28 cellular contexts compared by ENCODE assay signal in the genomic region with DNA sequence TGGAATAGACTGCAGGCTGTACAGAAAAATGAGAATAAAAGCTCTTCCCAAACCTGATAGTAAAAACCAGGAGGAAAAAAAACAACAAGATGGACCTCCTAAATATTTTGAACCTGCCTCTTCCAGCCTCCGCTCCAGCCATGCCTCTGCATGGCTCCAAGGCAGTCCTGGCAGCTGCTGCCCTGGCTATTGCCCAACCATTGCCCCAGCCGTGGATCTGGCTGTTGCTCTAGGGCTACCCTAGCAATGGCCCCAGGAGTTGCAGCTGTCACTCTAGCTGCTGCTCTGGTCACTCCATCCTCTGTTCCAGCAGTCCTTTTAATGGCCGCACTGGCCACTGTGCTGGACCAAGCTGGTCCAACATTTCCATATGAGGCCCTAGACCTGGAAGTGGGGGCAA.
"Had no signal": no experiment of that assay in that cellular context is flagged by ENCODE, and none has a peak within 500 bp of the region (broad histone marks: within the 10 kb centered on the region; RNA-seq: fewer than 3 reads in every experiment).

No MANE protein-coding gene starts in this region.

- H3K4me1 ChIP-seq: colonic mucosa, esophagus squamous epithelium, gastrocnemius medialis, heart right ventricle, left lung had no signal

- H3K4me3 Mint-ChIP-seq: dendritic cell treated with granulocyte-macrophage colony-stimulating factor and Interleukin-4, amounts not matched to agents 40 ng/mL and 50 ng/mL, for 4 days; effector memory CD8-positive, alpha-beta T cell; endodermal cell; memory B cell had no signal

- DNase-seq: colonic mucosa; cortex of kidney; effector CD8-positive, alpha-beta T cell; effector memory CD8-positive, alpha-beta T cell; endodermal cell; erythroblast; esophagus squamous epithelium; foreskin fibroblast; foreskin melanocyte; gastrocnemius medialis; glutamatergic neuron; head of caudate nucleus; heart right ventricle; hippocampal formation; islet precursor cell; kidney; kidney glomerular epithelial cell; left colon; left ventricle myocardium superior; mammary epithelial cell; mesendoderm; midbrain had no signal

- H3K36me3 Mint-ChIP-seq: memory B cell had no signal

- H3K27ac ChIP-seq: colonic mucosa, epithelial cell of prostate, esophagus squamous epithelium, gastrocnemius medialis, heart right ventricle, left lung had no signal

- H3K9me3 ChIP-seq: colonic mucosa, gastrocnemius medialis had no signal

- H3K4me1 Mint-ChIP-seq: memory B cell had no signal

- H3K9me3 Mint-ChIP-seq: memory B cell had no signal

- H3K27ac Mint-ChIP-seq: dendritic cell treated with granulocyte-macrophage colony-stimulating factor and Interleukin-4, amounts not matched to agents 40 ng/mL and 50 ng/mL, for 4 days; effector memory CD8-positive, alpha-beta T cell; endodermal cell; memory B cell had no signal

- H3K4me3 ChIP-seq: colonic mucosa, esophagus squamous epithelium, gastrocnemius medialis, heart right ventricle, left lung, lung had no signal

- H3K27me3 Mint-ChIP-seq: dendritic cell treated with granulocyte-macrophage colony-stimulating factor and Interleukin-4, amounts not matched to agents 40 ng/mL and 50 ng/mL, for 4 days; effector memory CD8-positive, alpha-beta T cell; memory B cell had no signal

- H3K27me3 ChIP-seq: colonic mucosa, esophagus squamous epithelium, gastrocnemius medialis, heart right ventricle, left lung had no signal

- H3K36me3 ChIP-seq: colonic mucosa, esophagus squamous epithelium, gastrocnemius medialis, heart right ventricle, left lung had no signal

- ATAC-seq: effector memory CD8-positive, alpha-beta T cell; esophagus mucosa; gastrocnemius medialis; heart right ventricle; left colon; left lung; left ventricle myocardium superior had no signal
